ENCODE assay signal across 23 cellular contexts in the genomic region with DNA sequence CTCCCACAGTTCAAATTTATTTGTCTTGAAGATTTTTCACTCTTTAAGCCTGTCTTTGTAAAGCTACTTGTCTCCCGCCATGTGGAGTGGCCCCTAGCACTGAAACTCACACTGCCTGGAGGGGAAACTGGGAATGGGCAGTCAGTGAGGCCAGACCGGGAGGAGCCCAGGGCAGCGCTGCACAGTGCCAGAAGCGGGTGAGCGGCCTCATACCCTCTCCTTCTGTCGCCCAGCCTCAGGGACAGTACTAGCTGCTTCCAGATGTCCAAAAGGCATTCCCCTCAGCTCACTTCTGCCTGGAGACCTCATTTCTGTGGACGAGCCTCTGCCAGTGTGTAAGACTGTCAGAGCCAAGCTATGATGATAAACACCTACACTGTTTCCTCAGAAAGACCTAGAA.
DNase-seq lines count a peak whose midpoint lies in the region; ATAC-seq and TF ChIP-seq lines count a peak whose summit lies in the region.
"Had no signal": no experiment of that assay in that cellular context is flagged by ENCODE, and none has a peak within 500 bp of the region (broad histone marks: within the 10 kb centered on the region; RNA-seq: fewer than 3 reads in every experiment).

No MANE protein-coding gene starts in this region.

- H3K27me3 Mint-ChIP-seq in H9 (ENCODE audit: low read depth) = peaks cover 10% of the 10 kb centered on the region

- H3K4me3 Mint-ChIP-seq in H9 = no peak overlapping the region
- H3K4me3 Mint-ChIP-seq: CD4-positive, alpha-beta T cell had no signal

- no peak overlapping the region for H4K8ac ChIP-seq in H9 (replicated peaks; ENCODE audit: insufficient read length, low read depth, low read length)
- no peak overlapping the region for H4K8ac ChIP-seq in neuronal stem cell (ENCODE audit: low read depth, low read length)

- H3K56ac ChIP-seq in H9 (ENCODE audit: insufficient read length, low read depth, low read length) = no peak overlapping the region

- no peak overlapping the region for H3T11ph ChIP-seq in H9 (ENCODE audit: low read length)

- H2BK12ac ChIP-seq in H9 (ENCODE audit: insufficient read length, low read depth, low read length) (no peak overlapping the region), neuronal stem cell (ENCODE audit: low read length) (no peak overlapping the region)

- H3K27ac Mint-ChIP-seq in H9 = no peak overlapping the region
- H3K27ac Mint-ChIP-seq: CD4-positive, alpha-beta T cell had no signal

- H3K9me3 ChIP-seq in H9 (ENCODE audit: control insufficient read depth, low read depth, low read length) (no peaks in the 10 kb centered on the region), neuronal stem cell (replicated peaks in 1 of 2; ENCODE audit: control insufficient read depth in 2 of 2, insufficient read depth in 1 of 2, low read depth in 1 of 2, low read length in 2 of 2) (peaks cover 2 to 3% of the 10 kb centered on the region in 2 donors)

- no peaks in the 10 kb centered on the region for H4K20me1 ChIP-seq in H9 (ENCODE audit: control insufficient read depth, insufficient read depth, insufficient read length)
- H4K20me1 ChIP-seq: BLaER1 had no signal

- H3K14ac ChIP-seq in H9 (ENCODE audit: insufficient read depth, low read length) (no peak overlapping the region), neuronal stem cell (ENCODE audit: low read length) (no peak overlapping the region)

- H4K91ac ChIP-seq in H9 (ENCODE audit: insufficient read length, low read depth, low read length) (no peak overlapping the region), neuronal stem cell (ENCODE audit: low read depth, low read length, poor library complexity) (no peak overlapping the region)

- H3K79me1 ChIP-seq in H9 (ENCODE audit: insufficient read depth, low read depth, low read length, poor library complexity, severe bottlenecking) (no peaks in the 10 kb centered on the region), neuronal stem cell (ENCODE audit: low read depth, low read length) (peaks cover 2% of the 10 kb centered on the region)

- H2BK120ac ChIP-seq in H9 (ENCODE audit: low read depth, low read length, poor library complexity, severe bottlenecking) (no peak overlapping the region), neuronal stem cell (ENCODE audit: low read depth, low read length) (no peak overlapping the region)

- no peak overlapping the region for H3K4me2 ChIP-seq in H9 (ENCODE audit: insufficient read depth, insufficient read length, low read length)
- no peak overlapping the region for H3K4me2 ChIP-seq in neuronal stem cell (ENCODE audit: insufficient read depth, low read length, poor library complexity, severe bottlenecking)

- DNase-seq in DMS 273 (lab: John Stamatoyannopoulos, UW; ENCODE audit: unreplicated experiment) (peak; percentile 20), DMS 273 treated with DMSO at 0.1 percent for 48 hours (lab: John Stamatoyannopoulos, UW) (no peak), H9 (peak; percentile 22), left kidney (ENCODE audit: low read depth, low spot score) (peak; percentile 53), sciatic nerve (ENCODE audit: low spot score) (peak; percentile 8), UCSD-AML1 (lab: John Stamatoyannopoulos, UW; ENCODE audit: unreplicated experiment) (no peak), neuronal stem cell (ENCODE audit: low spot score) (no peak), caudate nucleus (lab: John Stamatoyannopoulos, UW) (no peak)
- DNase-seq: ACHN; CD4-positive, alpha-beta T cell; COR-L47; DND-41; GOT3; Kasumi-1; NCI-H1694; NCI-H2081; NCI-H446 treated with DMSO at 0.1 percent for 48 hours; NCI-H526 treated with DMSO at 0.1 percent for 48 hours; RPMI8226; SHP77 had no signal

- H2BK15ac ChIP-seq in H9 (ENCODE audit: low read depth, low read length) (no peak overlapping the region), neuronal stem cell (ENCODE audit: low read length) (no peak overlapping the region)

- no peak overlapping the region for H2BK20ac ChIP-seq in H9 (ENCODE audit: low read depth, low read length, poor library complexity, severe bottlenecking)

- no peak overlapping the region for H3K18ac ChIP-seq in H9 (ENCODE audit: insufficient read length, low read depth, low read length)
- no peak overlapping the region for H3K18ac ChIP-seq in neuronal stem cell (ENCODE audit: low read length)

- H2AFZ ChIP-seq in H9 (ENCODE audit: low read length) (no peak overlapping the region), neuronal stem cell (ENCODE audit: low read length) (no peak overlapping the region)

- no peaks in the 10 kb centered on the region for H3K27me3 ChIP-seq in H9 (ENCODE audit: insufficient read depth, low read length)
- H3K27me3 ChIP-seq in neuronal stem cell (ENCODE audit: control insufficient read depth in 3 of 3, insufficient read depth in 3 of 3, low read depth in 1 of 3, low read length in 3 of 3) = no peaks in the 10 kb centered on the region
- H3K27me3 ChIP-seq: BLaER1 had no signal

- H3K79me2 ChIP-seq in H9 (ENCODE audit: insufficient read depth, low read length) = no peaks in the 10 kb centered on the region

- ATAC-seq in sciatic nerve = no peak
- ATAC-seq: GM12878 had no signal

- H3K9me3 Mint-ChIP-seq in H9 = peaks cover 17% of the 10 kb centered on the region in 2 experiments
- H3K9me3 Mint-ChIP-seq: CD4-positive, alpha-beta T cell had no signal

- no peak overlapping the region for H4K5ac ChIP-seq in H9 (ENCODE audit: insufficient read length, low read depth, low read length)

- no peak overlapping the region for H2AK5ac ChIP-seq in H9 (ENCODE audit: insufficient read length, low read length)
- H2AK5ac ChIP-seq in neuronal stem cell (ENCODE audit: low read depth, low read length) = no peak overlapping the region

- H3K23me2 ChIP-seq in H9 (ENCODE audit: insufficient read length, low read depth, low read length, poor library complexity, severe bottlenecking) = no peaks in the 10 kb centered on the region

- H3K23ac ChIP-seq in H9 (ENCODE audit: insufficient read length, low read depth, low read length) = no peak overlapping the region
- no peak overlapping the region for H3K23ac ChIP-seq in neuronal stem cell (ENCODE audit: low read depth, low read length, poor library complexity)

- H3K4ac ChIP-seq in H9 (ENCODE audit: low read depth, low read length) = no peak overlapping the region
- no peak overlapping the region for H3K4ac ChIP-seq in neuronal stem cell (ENCODE audit: low read length)

- no CpG with 5 or more reads among the region's 7 CpGs for WGBS in H9 (ENCODE audit: extremely low coverage, insufficient read length, low lambda C conversion rate)
- WGBS in neuronal stem cell (ENCODE audit: extremely low coverage in 2 of 2, insufficient read length in 2 of 2, insufficient replicate concordance in 1 of 2), 2 donors = no CpG with 5 or more reads among the region's 7 CpGs

- H3K4me3 ChIP-seq in neuronal stem cell (ENCODE audit: low read length in 2 of 2) = no peak overlapping the region
- H3K4me3 ChIP-seq: BLaER1, GM12878 had no signal

- H3K36me3 Mint-ChIP-seq in H9 (ENCODE audit: insufficient read depth in 1 of 3, low read depth in 3 of 3) = peaks cover 9 to 14% (median 12%) of the 10 kb centered on the region in 3 experiments

- no peaks in the 10 kb centered on the region for H3K36me3 ChIP-seq in neuronal stem cell (replicated peaks in 1 of 2; ENCODE audit: control insufficient read depth in 2 of 2, insufficient read depth in 2 of 2, low read length in 2 of 2)
- H3K36me3 ChIP-seq: BLaER1 had no signal

- no peak for TF ChIP-seq CTCF in H9 (conservative IDR thresholded peaks at IDR 0.05)

- H3K4me1 Mint-ChIP-seq in H9 = peaks cover 2 to 7% of the 10 kb centered on the region in 2 experiments; a peak in 3 of 4 replicates

- no peaks in the 10 kb centered on the region for H3K4me1 ChIP-seq in H9 (ENCODE audit: insufficient read depth, low read length)
- peaks cover 0 to 2% of the 10 kb centered on the region in 2 donors for H3K4me1 ChIP-seq in neuronal stem cell (ENCODE audit: control insufficient read depth in 2 of 2, insufficient read depth in 1 of 2, low read depth in 1 of 2, low read length in 2 of 2)

- H2BK5ac ChIP-seq in H9 (ENCODE audit: insufficient read length, low read length) (no peak overlapping the region), neuronal stem cell (ENCODE audit: low read length) (no peak overlapping the region)

- no peak overlapping the region for H3K9ac ChIP-seq in H9 (ENCODE audit: extremely low read depth, insufficient read length, low read length)
- no peak overlapping the region for H3K9ac ChIP-seq in neuronal stem cell (ENCODE audit: low read depth, low read length, poor library complexity)
- H3K9ac ChIP-seq: BLaER1 had no signal

- H3K27ac ChIP-seq in H9 (ENCODE audit: insufficient read length, low read depth, low read length) (no peak overlapping the region), neuronal stem cell (replicated peaks; ENCODE audit: low read length) (no peak overlapping the region), caudate nucleus (ENCODE audit: low read depth, low read length) (no peak overlapping the region)
- H3K27ac ChIP-seq: 22Rv1 had no signal

- intact Hi-C loops in sciatic nerve (cut with DNase I) = no loop called here

Comparison
In these comparisons a context has a peak if more than half of its experiments do, and no peak if none do; other contexts are left out.
1. DNase-seq: peak in DMS 273 (single experiment), H9 (single experiment), left kidney (single experiment) and sciatic nerve (single experiment); none in DMS 273 treated with DMSO at 0.1 percent for 48 hours (single experiment), UCSD-AML1 (single experiment), neuronal stem cell (single experiment) and caudate nucleus (0 of 61).